Comparison of ENCODE assay signal across 15 cellular contexts in the genomic region with DNA sequence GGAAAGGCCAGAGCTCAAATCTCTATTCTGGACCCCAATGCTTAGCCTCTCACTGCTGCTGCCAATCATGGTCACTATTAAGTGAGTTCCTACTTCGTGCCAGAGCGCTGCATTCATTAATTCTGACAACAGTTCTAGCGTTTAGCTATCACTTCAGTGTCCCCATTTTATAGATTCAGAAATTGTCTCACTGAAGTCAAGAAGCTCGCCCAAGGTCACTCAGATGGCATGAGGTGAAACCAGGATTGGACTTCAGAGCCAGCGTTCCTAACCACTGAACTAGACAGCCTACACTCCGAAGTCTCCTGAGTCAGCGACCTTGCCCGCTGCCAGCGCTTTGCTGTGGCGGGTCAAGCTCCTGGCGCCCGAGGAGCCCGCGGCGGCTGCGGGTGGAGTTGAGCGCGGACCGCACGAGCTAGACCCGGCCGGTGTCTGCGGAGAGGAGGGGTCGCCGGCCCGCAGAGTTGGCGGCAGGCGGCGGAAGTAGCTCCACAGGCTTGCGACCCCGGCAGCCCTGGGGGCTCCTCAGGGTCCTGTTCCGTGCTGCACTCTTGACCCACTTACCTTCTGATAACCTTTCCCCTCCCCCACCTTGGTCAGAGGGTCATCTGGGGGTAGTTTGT. TPM values are rescaled to one million over a fixed set of nuclear protein-coding genes. Genes with fewer than 3 reads are reported as not detected.
A peak's percentile ranks its signal among the peaks of the same experiment; 100 is the strongest.
DNase-seq lines count a peak whose midpoint lies in the region; ATAC-seq and TF ChIP-seq lines count a peak whose summit lies in the region.
"Had no signal": no experiment of that assay in that cellular context is flagged by ENCODE, and none has a peak within 500 bp of the region (broad histone marks: within the 10 kb centered on the region; RNA-seq: fewer than 3 reads in every experiment).

No MANE protein-coding gene starts in this region.

- H3K27ac ChIP-seq in smooth muscle cell (ENCODE audit: low read depth), result no peak overlapping the region
- H3K27ac ChIP-seq in CD4-positive, alpha-beta T cell (ENCODE audit: low read depth, low read length), result no peak overlapping the region
- H3K27ac ChIP-seq: esophagus squamous epithelium had no signal

- H2AFZ ChIP-seq in smooth muscle cell (ENCODE audit: low read depth), result peak overlapping the region; percentile 93

- ATAC-seq in left colon, result peak; percentile 33
- no peak for ATAC-seq in CD4-positive, alpha-beta T cell (ENCODE audit: poor library complexity)

- POLR2A ChIA-PET in CD4-positive, alpha-beta T cell (lab: Charles Lee), result no interaction called here

- H3K36me3 ChIP-seq in smooth muscle cell (ENCODE audit: low read depth), result no peaks in the 10 kb centered on the region
- H3K36me3 ChIP-seq: esophagus squamous epithelium had no signal

- H3K9me3 Mint-ChIP-seq in CD4-positive, alpha-beta T cell, result peaks cover 4% of the 10 kb centered on the region

- intact Hi-C loops in left colon (cut with DNase I, micrococcal nuclease), result no loop called here
- intact Hi-C loops in CD4-positive, alpha-beta T cell (cut with DNase I, micrococcal nuclease), result no loop called here

- CTCF ChIA-PET in CD4-positive, alpha-beta T cell (lab: Charles Lee), result no interaction called here

- H3K27me3 Mint-ChIP-seq in CD4-positive, alpha-beta T cell, result peaks cover 77% of the 10 kb centered on the region

- peak overlapping the region; percentile 99 for H3K4me2 ChIP-seq in smooth muscle cell

- H3K27me3 ChIP-seq in smooth muscle cell (ENCODE audit: low read depth), result peaks cover 38% of the 10 kb centered on the region
- peaks cover 55% of the 10 kb centered on the region for H3K27me3 ChIP-seq in CD4-positive, alpha-beta T cell (ENCODE audit: control insufficient read depth, insufficient read depth, low read length)

- H3K79me2 ChIP-seq in smooth muscle cell (ENCODE audit: low read depth), result no peaks in the 10 kb centered on the region

- 1% methylated on average over 32 of the region's 32 CpGs for WGBS in smooth muscle cell (ENCODE audit: low lambda C conversion rate)

- no peak overlapping the region for H3K4me3 Mint-ChIP-seq in CD4-positive, alpha-beta T cell
- H3K4me3 Mint-ChIP-seq: activated CD8-positive, alpha-beta T cell treated with anti-CD3 and anti-CD28 coated beads, Interleukin-2, amount 10 ng/mL, durations not matched to agents 7 days and 5 days had no signal

- H3K4me1 Mint-ChIP-seq in CD4-positive, alpha-beta T cell (ENCODE audit: low read depth), result peaks cover 15% of the 10 kb centered on the region

- H3K9me3 ChIP-seq in smooth muscle cell (replicated peaks; ENCODE audit: low read depth), result no peaks in the 10 kb centered on the region
- H3K9me3 ChIP-seq in CD4-positive, alpha-beta T cell (ENCODE audit: control insufficient read depth, low read length), result no peaks in the 10 kb centered on the region
- H3K9me3 ChIP-seq: esophagus squamous epithelium had no signal

- H4K20me1 ChIP-seq in smooth muscle cell (ENCODE audit: low read depth), result no peaks in the 10 kb centered on the region

- H3K4me1 ChIP-seq in smooth muscle cell (ENCODE audit: low read depth), result no peaks in the 10 kb centered on the region

- H3F3A ChIP-seq in smooth muscle cell (ENCODE audit: low read depth), result no peaks in the 10 kb centered on the region

- no peaks in the 10 kb centered on the region for H3K36me3 Mint-ChIP-seq in CD4-positive, alpha-beta T cell (ENCODE audit: low read depth)
- H3K36me3 Mint-ChIP-seq: T-cell had no signal

- H3K4me3 ChIP-seq in smooth muscle cell, result peak overlapping the region; percentile 80

- H3K9ac ChIP-seq in smooth muscle cell (ENCODE audit: low read depth), result no peak overlapping the region

- TF ChIP-seq CTCF in smooth muscle cell (IDR thresholded peaks at IDR 0.05; ENCODE audit: borderline replicate concordance, insufficient read depth, poor library complexity, severe bottlenecking), result no peak
- TF ChIP-seq CTCF in CD4-positive, alpha-beta T cell (IDR thresholded peaks at IDR 0.05), result no peak

- peak in 2 of 3 experiments; percentile 9 to 29 for DNase-seq in NCI-H1417 (lab: John Stamatoyannopoulos, UW)
- DNase-seq in NCI-H1417 treated with DMSO at 0.1 percent for 48 hours (lab: John Stamatoyannopoulos, UW), result no peak
- peak; percentile 13 for DNase-seq in astrocyte of the hippocampus (ENCODE audit: low read depth, low spot score)
- peak in 1 of 2 donors; percentile 13 for DNase-seq in left colon
- DNase-seq in smooth muscle cell (lab: John Stamatoyannopoulos, UW; ENCODE audit: unreplicated experiment), result no peak
- no peak for DNase-seq in OCI-M2 (lab: John Stamatoyannopoulos, UW; ENCODE audit: unreplicated experiment)
- no peak for DNase-seq in CD4-positive, alpha-beta T cell
- DNase-seq in stimulated activated naive CD4-positive, alpha-beta T cell treated with Interleukin-2 at 50 U/mL for 16 hours (lab: John Stamatoyannopoulos, UW), result no peak
- DNase-seq: activated CD8-positive, alpha-beta T cell treated with anti-CD3 and anti-CD28 coated beads, Interleukin-2, amount 10 ng/mL, durations not matched to agents 7 days and 5 days; esophagus squamous epithelium; GF-D8; MM.1S; NCI-H526 treated with DMSO at 0.1 percent for 48 hours; stimulated activated naive CD8-positive, alpha-beta T cell treated with anti-CD3 and anti-CD28 coated beads, Interleukin-15, amount 100 ng/mL, for 72 hours; T-cell had no signal

- no peak overlapping the region for H3K27ac Mint-ChIP-seq in CD4-positive, alpha-beta T cell
- H3K27ac Mint-ChIP-seq: activated CD8-positive, alpha-beta T cell treated with anti-CD3 and anti-CD28 coated beads, Interleukin-2, amount 10 ng/mL, durations not matched to agents 7 days and 5 days; stimulated activated naive CD8-positive, alpha-beta T cell treated with anti-CD3 and anti-CD28 coated beads, Interleukin-15, amount 100 ng/mL, for 72 hours; T-cell had no signal

RNA-seq across cellular contexts. Expression of gene GABRB2, which starts 2.1 kb away (rescaled TPM):
- total RNA-seq in left colon, result 1 to 10 TPM; 1.3 to 2.0 TPM
- total RNA-seq in smooth muscle cell, result 3.5 and 8.9 TPM in 2 replicates
- 0.52 and 1.2 TPM in 2 replicates for polyA plus RNA-seq in smooth muscle cell
- not detected for total RNA-seq in CD4-positive, alpha-beta T cell
- total RNA-seq: activated CD8-positive, alpha-beta T cell treated with anti-CD3 and anti-CD28 coated beads, Interleukin-2, amount 10 ng/mL, durations not matched to agents 7 days and 5 days; T-cell had no signal

Comparison
In these comparisons a context has a peak if more than half of its experiments do, and no peak if none do; other contexts are left out.
1. DNase-seq: peak in NCI-H1417 (2 of 3) and astrocyte of the hippocampus (single experiment); none in NCI-H1417 treated with DMSO at 0.1 percent for 48 hours (single experiment), smooth muscle cell (single experiment), OCI-M2 (single experiment), CD4-positive, alpha-beta T cell (0 of 10) and stimulated activated naive CD4-positive, alpha-beta T cell treated with Interleukin-2 at 50 U/mL for 16 hours (single experiment).